Comparison of ENCODE assay signal across 20 cellular contexts in genomic region chr1:36831171-36831810, GRCh38.
DNase-seq lines count a peak whose midpoint lies in the region; ATAC-seq and TF ChIP-seq lines count a peak whose summit lies in the region.
"Had no signal": no experiment of that assay in that cellular context is flagged by ENCODE, and none has a peak within 500 bp of the region (broad histone marks: within the 10 kb centered on the region; RNA-seq: fewer than 3 reads in every experiment).

No MANE protein-coding gene starts in this region.

- CTCF ChIA-PET in activated CD4-positive, alpha-beta memory T cell treated with anti-CD3 and anti-CD28 coated beads for 36 hours (lab: Charles Lee): no interaction called here

- H3K4me1 Mint-ChIP-seq in neural crest cell: peaks cover 10% of the 10 kb centered on the region
- no peaks in the 10 kb centered on the region for H3K4me1 Mint-ChIP-seq in activated CD4-positive, alpha-beta memory T cell treated with anti-CD3 and anti-CD28 coated beads for 36 hours (ENCODE audit: low read depth)
- H3K4me1 Mint-ChIP-seq: activated naive CD8-positive, alpha-beta T cell treated with anti-CD3 and anti-CD28 coated beads, Interleukin-2, amount 50 U/mL, for 24 hours; activated T-helper 17 cell treated with anti-CD3 and anti-CD28 coated beads, Interleukin-2, amount 50 U/mL, for 72 hours; B cell; memory B cell had no signal

- no peaks in the 10 kb centered on the region for H3K27me3 Mint-ChIP-seq in neural crest cell (ENCODE audit: low read depth)
- peaks cover 10% of the 10 kb centered on the region for H3K27me3 Mint-ChIP-seq in activated CD4-positive, alpha-beta memory T cell treated with anti-CD3 and anti-CD28 coated beads for 36 hours

- no peak for TF ChIP-seq CTCF in NB4 (IDR thresholded peaks at IDR 0.05; ENCODE audit: low read depth, low read length)
- TF ChIP-seq CTCF in neural crest cell (conservative IDR thresholded peaks at IDR 0.05): no peak

- H3K27ac Mint-ChIP-seq in neural crest cell (ENCODE audit: unreplicated experiment): peak overlapping the region; percentile 83
- H3K27ac Mint-ChIP-seq in activated CD4-positive, alpha-beta memory T cell treated with anti-CD3 and anti-CD28 coated beads for 36 hours: no peak overlapping the region
- H3K27ac Mint-ChIP-seq: activated naive CD8-positive, alpha-beta T cell treated with anti-CD3 and anti-CD28 coated beads, Interleukin-2, amount 50 U/mL, for 24 hours; activated T-helper 17 cell treated with anti-CD3 and anti-CD28 coated beads, Interleukin-2, amount 50 U/mL, for 72 hours; B cell; memory B cell; naive thymus-derived CD4-positive, alpha-beta T cell had no signal

- H3K9me3 Mint-ChIP-seq in neural crest cell: no peaks in the 10 kb centered on the region
- no peaks in the 10 kb centered on the region for H3K9me3 Mint-ChIP-seq in activated CD4-positive, alpha-beta memory T cell treated with anti-CD3 and anti-CD28 coated beads for 36 hours
- H3K9me3 Mint-ChIP-seq: activated naive CD8-positive, alpha-beta T cell treated with anti-CD3 and anti-CD28 coated beads, Interleukin-2, amount 50 U/mL, for 24 hours; activated T-helper 17 cell treated with anti-CD3 and anti-CD28 coated beads, Interleukin-2, amount 50 U/mL, for 72 hours; memory B cell; naive thymus-derived CD4-positive, alpha-beta T cell had no signal

- ATAC-seq in GM19023 (IDR thresholded peaks at IDR 0.05; ENCODE audit: unreplicated experiment): no peak
- ATAC-seq: activated CD4-positive, CD25-positive, alpha-beta regulatory T cell treated with anti-CD3 and anti-CD28 coated beads, Interleukin-2, amount 50 U/mL, for 24 hours; activated naive CD8-positive, alpha-beta T cell treated with anti-CD3 and anti-CD28 coated beads, Interleukin-2, amount 50 U/mL, for 24 hours; activated T-helper 17 cell treated with anti-CD3 and anti-CD28 coated beads, Interleukin-2, amount 50 U/mL, for 72 hours; naive thymus-derived CD4-positive, alpha-beta T cell; Panc1 had no signal

- no peak for TF ChIP-seq POLR2A in NB4 (IDR thresholded peaks at IDR 0.05; ENCODE audit: extremely low read depth, insufficient read length)

- POLR2A ChIA-PET in activated CD4-positive, alpha-beta memory T cell treated with anti-CD3 and anti-CD28 coated beads for 36 hours (lab: Charles Lee): no interaction called here

- H3K36me3 Mint-ChIP-seq in neural crest cell (ENCODE audit: low read depth): no peaks in the 10 kb centered on the region
- H3K36me3 Mint-ChIP-seq in activated CD4-positive, alpha-beta memory T cell treated with anti-CD3 and anti-CD28 coated beads for 36 hours: no peaks in the 10 kb centered on the region
- H3K36me3 Mint-ChIP-seq: memory B cell; naive thymus-derived CD4-positive, alpha-beta T cell had no signal

- DNase-seq in DMS 273 (lab: John Stamatoyannopoulos, UW; ENCODE audit: unreplicated experiment): peak; percentile 96
- peak; percentile 23 for DNase-seq in NB4 (ENCODE audit: low read depth)
- DNase-seq in NCI-H446 treated with DMSO at 0.1 percent for 48 hours (lab: John Stamatoyannopoulos, UW): peak; percentile 71
- DNase-seq in neural crest cell (ENCODE audit: low read depth, low spot score): no peak
- DNase-seq in activated CD4-positive, alpha-beta memory T cell treated with anti-CD3 and anti-CD28 coated beads for 36 hours: no peak
- no peak for DNase-seq in NK-92 (lab: John Stamatoyannopoulos, UW; ENCODE audit: unreplicated experiment)
- DNase-seq: activated naive CD8-positive, alpha-beta T cell treated with anti-CD3 and anti-CD28 coated beads, Interleukin-2, amount 50 U/mL, for 24 hours; dermis blood vessel endothelial cell; foreskin fibroblast; kidney glomerular epithelial cell; naive thymus-derived CD4-positive, alpha-beta T cell; SK-N-SH; stimulated activated CD4-positive, alpha-beta T cell treated with anti-CD3 and anti-CD28 coated beads, Interleukin-4, amount 100 ng/mL, for 1 hour; T-helper 9 cell had no signal

- intact Hi-C loops in activated CD4-positive, alpha-beta memory T cell treated with anti-CD3 and anti-CD28 coated beads for 36 hours (cut with micrococcal nuclease): no loop called here

- no peak overlapping the region for H3K4me3 ChIP-seq in NB4 (ENCODE audit: low read depth, low read length)

- no peak overlapping the region for H3K4me3 Mint-ChIP-seq in neural crest cell
- H3K4me3 Mint-ChIP-seq in activated CD4-positive, alpha-beta memory T cell treated with anti-CD3 and anti-CD28 coated beads for 36 hours: no peak overlapping the region
- H3K4me3 Mint-ChIP-seq: activated naive CD8-positive, alpha-beta T cell treated with anti-CD3 and anti-CD28 coated beads, Interleukin-2, amount 50 U/mL, for 24 hours; activated T-helper 17 cell treated with anti-CD3 and anti-CD28 coated beads, Interleukin-2, amount 50 U/mL, for 72 hours; B cell; memory B cell; naive thymus-derived CD4-positive, alpha-beta T cell had no signal

Comparison
In these comparisons a context has a peak if more than half of its experiments do, and no peak if none do; other contexts are left out.
1. DNase-seq: peak in DMS 273 (single experiment), NB4 (single experiment) and NCI-H446 treated with DMSO at 0.1 percent for 48 hours (single experiment); none in neural crest cell (single experiment), activated CD4-positive, alpha-beta memory T cell treated with anti-CD3 and anti-CD28 coated beads for 36 hours (single experiment) and NK-92 (single experiment).